In genomic region chr2:118202707-118203303, GRCh38 we compare ENCODE assay signal across 7 cellular contexts.
DNase-seq lines count a peak whose midpoint lies in the region; ATAC-seq, FAIRE-seq and TF ChIP-seq lines count a peak whose summit lies in the region.

No MANE protein-coding gene starts in this region.

- peaks cover 32 to 34% of the 10 kb centered on the region in 2 donors for H3K27me3 Mint-ChIP-seq in T-cell

- no peaks in the 10 kb centered on the region for H3K9me1 ChIP-seq in keratinocyte (ENCODE audit: control insufficient read depth, extremely low read depth, insufficient read depth, low read length)

- dilution Hi-C loops in keratinocyte (cut with MboI; ENCODE audit: extremely low pct_ligation_motif_present, low sequenced_read_pairs), result no loop called here

- H3K27me3 ChIP-seq in keratinocyte (ENCODE audit: control insufficient read depth, extremely low read depth, insufficient read depth, low read length), result no peaks in the 10 kb centered on the region

- H3K79me2 ChIP-seq in keratinocyte (ENCODE audit: control insufficient read depth, insufficient read depth, low read length), result no peaks in the 10 kb centered on the region

- no peaks in the 10 kb centered on the region for H4K20me1 ChIP-seq in keratinocyte (ENCODE audit: control insufficient read depth, extremely low read depth, insufficient read depth, low read length)

- H3K27ac ChIP-seq in keratinocyte (ENCODE audit: control insufficient read depth, insufficient read depth, low read length), result no peak overlapping the region

- H3K9me3 Mint-ChIP-seq in T-cell, result no peaks in the 10 kb centered on the region

- H3K4me1 ChIP-seq in keratinocyte (ENCODE audit: control insufficient read depth, extremely low read depth, insufficient read depth, low read length), result no peaks in the 10 kb centered on the region

- CTCF ChIA-PET in GM10248 (lab: Yijun Ruan, JAX), result interaction anchor here (0.7 to 3.1 kb wide), 16 partner anchors 8 to 668 kb away, joined by 3 to 12 read pairs (median 3); no protein-coding TSS in a partner anchor
- CTCF ChIA-PET in T-cell (lab: Charles Lee), result interaction anchor here (0.6 to 1.7 kb wide), 5 partner anchors 9 to 690 kb away, joined by 3 to 5 read pairs (median 4); no protein-coding TSS in a partner anchor

- H3K4me2 ChIP-seq in keratinocyte (ENCODE audit: control insufficient read depth, extremely low read depth, insufficient read depth, low read depth, low read length), result no peak overlapping the region

- FAIRE-seq in HTR-8/SVneo (lab: Jason Lieb, UNC), result no peak
- FAIRE-seq in keratinocyte (lab: Jason Lieb, UNC), result no peak

- no peaks in the 10 kb centered on the region for H3K36me3 Mint-ChIP-seq in T-cell

- in situ Hi-C loops in astrocyte of the spinal cord (cut with HindIII; ENCODE audit: low sequenced_read_pairs), result no loop called here

- H3K4me3 Mint-ChIP-seq in T-cell, result peak overlapping the region in 2 of 3 donors; percentile 5 to 20

- DNase-seq in GM10248 (ENCODE audit: extremely low spot score) (peak; percentile 60), HTR-8/SVneo (ENCODE audit: insufficient read length, low spot score) (peak; percentile 24), T-cell (peak in 31 of 34 experiments; percentile 18 to 59 (median 41)), astrocyte of the spinal cord (ENCODE audit: low read depth, low spot score) (peak; percentile 48), keratinocyte (ENCODE audit: low read depth, low spot score) (no peak)
- peak; percentile 69 for DNase-seq in stimulated activated CD8-positive, alpha-beta memory T cell treated with anti-CD3 and anti-CD28 coated beads, Interleukin-4, amount 100 ng/mL, for 48 hours

- H3K9ac ChIP-seq in keratinocyte (ENCODE audit: control insufficient read depth, extremely low read depth, insufficient read depth, low read length), result no peak overlapping the region

- no peaks in the 10 kb centered on the region for H3K9me3 ChIP-seq in keratinocyte (ENCODE audit: control insufficient read depth, low read depth, low read length)

- H3K27ac Mint-ChIP-seq in T-cell, result peak overlapping the region; percentile 36 to 62

- no peaks in the 10 kb centered on the region for H3K36me3 ChIP-seq in keratinocyte (ENCODE audit: control insufficient read depth in 2 of 2, extremely low read depth in 1 of 2, insufficient read depth in 2 of 2, low read length in 2 of 2)

- TF ChIP-seq CTCF in GM10248 (IDR thresholded peaks at IDR 0.05; ENCODE audit: control extremely low read depth, extremely low read depth, low read depth, missing control alignments), result peak; percentile 89
- peak; percentile 92 for TF ChIP-seq CTCF in astrocyte of the spinal cord (IDR thresholded peaks at IDR 0.05; ENCODE audit: low read depth, low read length)
- peak; percentile 85 to 88 (median 86) for TF ChIP-seq CTCF in keratinocyte (optimal IDR thresholded peaks at IDR 0.05 in 1 of 3, IDR thresholded peaks at IDR 0.05 in 1 of 3, conservative IDR thresholded peaks at IDR 0.05 in 1 of 3; ENCODE audit: extremely low read depth in 1 of 3, insufficient read depth in 2 of 3, low read length in 3 of 3)

- no peak overlapping the region for H3K4me3 ChIP-seq in astrocyte of the spinal cord (ENCODE audit: low read depth, low read length)
- no peak overlapping the region for H3K4me3 ChIP-seq in keratinocyte (ENCODE audit: control insufficient read depth in 2 of 3, extremely low read depth in 1 of 3, insufficient read depth in 2 of 3, low read depth in 1 of 3, low read length in 3 of 3)

- H3K4me1 Mint-ChIP-seq in T-cell, result peaks cover 0 to 6% (median 6%) of the 10 kb centered on the region in 3 donors

- POLR2A ChIA-PET in GM10248 (lab: Yijun Ruan, JAX), result no interaction called here
- POLR2A ChIA-PET in T-cell (lab: Charles Lee), result no interaction called here

- no peak overlapping the region for H2AFZ ChIP-seq in keratinocyte (ENCODE audit: control insufficient read depth, low read length)

- ATAC-seq in GM21423 (IDR thresholded peaks at IDR 0.05; ENCODE audit: unreplicated experiment) (peak; percentile 89), T-cell (replicated peaks in 1 of 4) (peak; percentile 83 to 92 (median 86))
